31 cellular contexts compared by ENCODE assay signal in the genomic region with DNA sequence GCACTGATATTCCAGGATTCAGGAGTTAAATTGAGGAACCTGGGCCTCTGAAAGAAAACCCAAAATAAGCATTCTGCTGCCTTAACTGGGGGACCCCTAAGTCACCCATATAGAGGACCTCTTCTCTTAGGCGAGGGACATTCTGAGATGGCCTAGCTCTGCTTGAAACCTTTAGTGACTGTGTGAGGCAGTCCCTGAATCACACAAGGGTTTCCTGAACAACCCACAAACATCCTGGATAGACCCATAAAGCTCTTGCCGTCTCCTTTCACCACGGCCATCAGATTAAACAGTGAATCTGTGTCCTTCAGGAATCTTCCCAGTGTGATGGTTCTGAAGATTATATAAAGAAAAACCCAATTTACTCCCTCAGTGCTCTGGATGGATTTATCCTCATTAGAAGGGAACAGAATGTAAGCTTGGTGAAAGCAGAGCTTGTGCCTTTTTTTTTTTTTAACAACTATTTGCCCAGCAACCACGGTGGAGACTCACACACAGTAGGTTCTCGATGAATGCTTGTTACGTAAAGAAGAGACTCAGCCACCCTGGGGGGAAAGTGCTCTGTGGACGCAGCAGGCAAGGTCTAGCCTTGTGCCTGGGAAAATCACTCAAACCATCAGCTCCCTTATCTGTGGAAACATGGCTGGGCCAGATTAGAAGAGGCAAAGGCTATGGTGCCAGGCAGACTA. TPM values are rescaled to one million over a fixed set of nuclear protein-coding genes. Genes with fewer than 3 reads are reported as not detected.
DNase-seq lines count a peak whose midpoint lies in the region; FAIRE-seq and TF ChIP-seq lines count a peak whose summit lies in the region.
"Had no signal": no experiment of that assay in that cellular context is flagged by ENCODE, and none has a peak within 500 bp of the region (broad histone marks: within the 10 kb centered on the region; RNA-seq: fewer than 3 reads in every experiment).

No MANE protein-coding gene starts in this region.

- H2BK12ac ChIP-seq in trophoblast cell (ENCODE audit: low read length) = no peak overlapping the region

- H3K27ac ChIP-seq in small intestine (ENCODE audit: low read depth in 1 of 2, low read length in 1 of 2) (no peak overlapping the region), trophoblast cell (ENCODE audit: low read depth, low read length) (no peak overlapping the region)
- H3K27ac ChIP-seq: A549, esophagus squamous epithelium, HL-60, SJCRH30, upper lobe of left lung, VCaP had no signal

- WGBS in small intestine, 3 donors = 68 to 81% (median 71%) methylated on average over 7 of the region's 7 CpGs
- no CpG with 5 or more reads among the region's 7 CpGs for WGBS in trophoblast cell (ENCODE audit: extremely low coverage, insufficient coverage, insufficient read length)

- no peak overlapping the region for H2AK5ac ChIP-seq in trophoblast cell (ENCODE audit: low read length)

- no peak for TF ChIP-seq CTCF in NB4 (IDR thresholded peaks at IDR 0.05; ENCODE audit: low read depth, low read length)

- no peak overlapping the region for H3K4ac ChIP-seq in trophoblast cell (ENCODE audit: low read depth, low read length)

- CTCF ChIA-PET in activated CD4-positive, alpha-beta T cell treated with anti-CD3 and anti-CD28 coated beads, Interleukin-2, amount 10 ng/mL, durations not matched to agents 7 days and 5 days (lab: Charles Lee) = interaction anchor here (0.6 to 1.3 kb wide), 3 partner anchors 10 to 692 kb away, joined by 3 to 4 read pairs (median 3); no protein-coding TSS in a partner anchor

- H3K79me1 ChIP-seq in trophoblast cell (ENCODE audit: low read length) = no peaks in the 10 kb centered on the region

- H3K27me3 Mint-ChIP-seq in activated CD4-positive, alpha-beta T cell treated with anti-CD3 and anti-CD28 coated beads, Interleukin-2, amount 10 ng/mL, durations not matched to agents 7 days and 5 days = peaks cover 2% of the 10 kb centered on the region
- H3K27me3 Mint-ChIP-seq in activated naive CD8-positive, alpha-beta T cell = no peaks in the 10 kb centered on the region

- H3K9ac ChIP-seq in trophoblast cell (ENCODE audit: low read length) = no peak overlapping the region

- peak; percentile 30 for DNase-seq in activated CD4-positive, alpha-beta T cell treated with anti-CD3 and anti-CD28 coated beads, Interleukin-2, amount 10 ng/mL, durations not matched to agents 7 days and 5 days
- DNase-seq in activated CD4-positive, alpha-beta T cell treated with anti-CD3 and anti-CD28 coated beads for 4 hours = no peak
- DNase-seq in NB4 (ENCODE audit: low read depth) = peak; percentile 26
- DNase-seq in small intestine = peak; percentile 13
- no peak for DNase-seq in epidermal melanocyte (ENCODE audit: insufficient read length, low spot score)
- no peak for DNase-seq in iPS-NIHi11 (ENCODE audit: low spot score)
- DNase-seq in trophoblast cell = no peak
- DNase-seq: activated CD4-positive, alpha-beta T cell treated with anti-CD3 and anti-CD28 coated beads, Interleukin-2, amount 50 U/mL, for 48 hours; activated T-cell treated with anti-CD3 and anti-CD28 coated beads, Interleukin-2, amount 50 U/mL, for 4 hours; effector CD8-positive, alpha-beta T cell; EL; esophagus squamous epithelium; HCEC 1CT; Kasumi-1; NCI-H1092; NCI-H187 treated with DMSO at 0.1 percent for 48 hours; NCI-H526 treated with DMSO at 0.1 percent for 48 hours; SJCRH30; upper lobe of left lung had no signal

- H3K27me3 ChIP-seq in small intestine (ENCODE audit: control insufficient read depth in 2 of 2, insufficient read depth in 2 of 2, low read length in 2 of 2) (no peaks in the 10 kb centered on the region), trophoblast cell (ENCODE audit: insufficient read depth, low read length) (no peaks in the 10 kb centered on the region)
- H3K27me3 ChIP-seq: SJCRH30, upper lobe of left lung had no signal

- no peak for FAIRE-seq in small intestine (lab: Jason Lieb, UNC)
- FAIRE-seq: A549, D721Med, frontal cortex, RCC 7860 had no signal

- H3K27ac Mint-ChIP-seq in activated CD4-positive, alpha-beta T cell treated with anti-CD3 and anti-CD28 coated beads, Interleukin-2, amount 10 ng/mL, durations not matched to agents 7 days and 5 days = peak overlapping the region; percentile 16
- H3K27ac Mint-ChIP-seq in activated naive CD8-positive, alpha-beta T cell = peak overlapping the region; percentile 30
- H3K27ac Mint-ChIP-seq: B cell had no signal

- no peak for TF ChIP-seq POLR2A in NB4 (IDR thresholded peaks at IDR 0.05; ENCODE audit: extremely low read depth, insufficient read length)

- H4K91ac ChIP-seq in trophoblast cell (ENCODE audit: low read depth, low read length) = no peak overlapping the region

- no peak overlapping the region for H4K12ac ChIP-seq in trophoblast cell (ENCODE audit: low read depth, low read length)

- no peak overlapping the region for H3K23ac ChIP-seq in trophoblast cell (ENCODE audit: low read length)

- H4K8ac ChIP-seq in trophoblast cell (ENCODE audit: low read depth, low read length) = no peak overlapping the region

- H3K4me3 ChIP-seq in NB4 (ENCODE audit: low read depth, low read length) (no peak overlapping the region), small intestine (ENCODE audit: low read depth in 1 of 2, low read length in 2 of 2) (no peak overlapping the region), trophoblast cell (ENCODE audit: low read depth, low read length) (no peak overlapping the region)
- H3K4me3 ChIP-seq: A549, esophagus squamous epithelium, SJCRH30, upper lobe of left lung had no signal

- H3K36me3 ChIP-seq in small intestine (ENCODE audit: control insufficient read depth in 2 of 2, insufficient read depth in 2 of 2, low read length in 2 of 2) (no peaks in the 10 kb centered on the region), trophoblast cell (ENCODE audit: control insufficient read depth in 1 of 2, insufficient read depth in 2 of 2, low read length in 2 of 2) (no peaks in the 10 kb centered on the region)
- H3K36me3 ChIP-seq: esophagus squamous epithelium, SJCRH30, upper lobe of left lung had no signal

- H3K4me3 Mint-ChIP-seq in activated CD4-positive, alpha-beta T cell treated with anti-CD3 and anti-CD28 coated beads, Interleukin-2, amount 10 ng/mL, durations not matched to agents 7 days and 5 days = no peak overlapping the region
- peak overlapping the region; percentile 4 for H3K4me3 Mint-ChIP-seq in activated naive CD8-positive, alpha-beta T cell
- H3K4me3 Mint-ChIP-seq: activated T-cell treated with anti-CD3 and anti-CD28 coated beads, Interleukin-2, amount 50 U/mL, for 4 hours; B cell had no signal

- no peak overlapping the region for H3K4me2 ChIP-seq in trophoblast cell (ENCODE audit: low read length)
- H3K4me2 ChIP-seq: A549 had no signal

- POLR2A ChIA-PET in activated CD4-positive, alpha-beta T cell treated with anti-CD3 and anti-CD28 coated beads, Interleukin-2, amount 10 ng/mL, durations not matched to agents 7 days and 5 days (lab: Charles Lee) = interaction anchor here (0.7 kb wide), 1 partner anchor 10 kb away, joined by 3 read pairs; no protein-coding TSS in a partner anchor

- no peak overlapping the region for H2AFZ ChIP-seq in trophoblast cell (ENCODE audit: insufficient read depth, low read length, poor library complexity)

- peaks cover 9% of the 10 kb centered on the region for H3K9me3 Mint-ChIP-seq in activated CD4-positive, alpha-beta T cell treated with anti-CD3 and anti-CD28 coated beads, Interleukin-2, amount 10 ng/mL, durations not matched to agents 7 days and 5 days
- peaks cover 14% of the 10 kb centered on the region for H3K9me3 Mint-ChIP-seq in activated naive CD8-positive, alpha-beta T cell (ENCODE audit: low read depth)

- H3K9me3 ChIP-seq in small intestine (ENCODE audit: control insufficient read depth, low read depth) (no peaks in the 10 kb centered on the region), trophoblast cell (ENCODE audit: insufficient read depth, low read depth, low read length) (no peaks in the 10 kb centered on the region)
- H3K9me3 ChIP-seq: A549, esophagus squamous epithelium, SJCRH30, upper lobe of left lung had no signal

- H3K79me2 ChIP-seq in trophoblast cell (ENCODE audit: control insufficient read depth, insufficient read depth, low read length, poor library complexity) = no peaks in the 10 kb centered on the region

- peaks cover 20% of the 10 kb centered on the region for H3K4me1 Mint-ChIP-seq in activated CD4-positive, alpha-beta T cell treated with anti-CD3 and anti-CD28 coated beads, Interleukin-2, amount 10 ng/mL, durations not matched to agents 7 days and 5 days
- peaks cover 37% of the 10 kb centered on the region for H3K4me1 Mint-ChIP-seq in activated naive CD8-positive, alpha-beta T cell (ENCODE audit: low read depth)
- H3K4me1 Mint-ChIP-seq: B cell had no signal

- H3K36me3 Mint-ChIP-seq in activated CD4-positive, alpha-beta T cell treated with anti-CD3 and anti-CD28 coated beads, Interleukin-2, amount 10 ng/mL, durations not matched to agents 7 days and 5 days (ENCODE audit: low read depth) = peaks cover 4% of the 10 kb centered on the region
- H3K36me3 Mint-ChIP-seq in activated naive CD8-positive, alpha-beta T cell = peaks cover 29% of the 10 kb centered on the region

- H2BK120ac ChIP-seq in trophoblast cell (ENCODE audit: insufficient read depth, low read length, poor library complexity) = no peak overlapping the region

- no peak overlapping the region for H3K18ac ChIP-seq in trophoblast cell (ENCODE audit: low read length)

- no peak overlapping the region for H3K14ac ChIP-seq in trophoblast cell (ENCODE audit: low read length)

- no peaks in the 10 kb centered on the region for H3K4me1 ChIP-seq in small intestine (ENCODE audit: control insufficient read depth in 2 of 2, insufficient read depth in 1 of 2, low read depth in 1 of 2, low read length in 1 of 2)
- no peaks in the 10 kb centered on the region for H3K4me1 ChIP-seq in trophoblast cell (ENCODE audit: control insufficient read depth in 1 of 2, insufficient read depth in 2 of 2, low read length in 2 of 2)
- H3K4me1 ChIP-seq: A549, esophagus squamous epithelium, SJCRH30, upper lobe of left lung had no signal

- H2BK5ac ChIP-seq in trophoblast cell (ENCODE audit: low read depth, low read length, poor library complexity) = no peak overlapping the region

RNA-seq across cellular contexts. Expression of a gene that starts 39.1 kb away (rescaled TPM):
- total RNA-seq in activated CD4-positive, alpha-beta T cell treated with anti-CD3 and anti-CD28 coated beads, Interleukin-2, amount 10 ng/mL, durations not matched to agents 7 days and 5 days = 10 to 100 TPM; 82.6 to 90.1 TPM
- polyA plus RNA-seq in small intestine = 1 to 10 TPM in 1 of 3 donors, under 1 TPM in 2; 0.89 to 2.2 (median 0.98) TPM
- not detected in 2 replicates for polyA plus RNA-seq in trophoblast cell (2013)
- total RNA-seq: B cell, frontal cortex, left lobe of liver, mesenteric fat pad, omental fat pad, SJCRH30, subcutaneous adipose tissue had no signal
- polyA plus RNA-seq: A549 had no signal

Comparison
In these comparisons a context has a peak if more than half of its experiments do, and no peak if none do; other contexts are left out.
1. DNase-seq: peak in activated CD4-positive, alpha-beta T cell treated with anti-CD3 and anti-CD28 coated beads, Interleukin-2, amount 10 ng/mL, durations not matched to agents 7 days and 5 days (single experiment), NB4 (single experiment) and small intestine (single experiment); none in activated CD4-positive, alpha-beta T cell treated with anti-CD3 and anti-CD28 coated beads for 4 hours (0 of 2), epidermal melanocyte (single experiment), iPS-NIHi11 (single experiment) and trophoblast cell (0 of 2).